Comparison of ENCODE assay signal across 8 cellular contexts in genomic region chr19:10858204-10858828, GRCh38. TPM values are rescaled to one million over a fixed set of nuclear protein-coding genes. Genes with fewer than 3 reads are reported as not detected.
A peak's percentile ranks its signal among the peaks of the same experiment; 100 is the strongest.
DNase-seq lines count a peak whose midpoint lies in the region; ATAC-seq and TF ChIP-seq lines count a peak whose summit lies in the region.

No MANE protein-coding gene starts in this region.

- no peak for DNase-seq in CD4-positive, alpha-beta T cell
- DNase-seq in HFF-Myc (ENCODE audit: extremely low read depth, low read depth) = no peak
- peak; percentile 28 for DNase-seq in activated gamma-delta T cell treated with anti-CD3 and anti-CD28 coated beads, Interleukin-2, amount 50 U/mL, for 16 hours (ENCODE audit: low read depth)
- no peak for DNase-seq in right lobe of liver
- DNase-seq in T-helper 1 cell = no peak
- DNase-seq in activated T-helper 1 cell treated with anti-CD3 and anti-CD28 coated beads, Interleukin-12 subunit alpha, Interleukin-12 subunit beta, Interleukin-2, Interleukin-4 antibody, amounts not matched to agents 30 ng/mL and 10 ng/mL and 1 ng/mL, durations not matched to agents 14 hours and 24 hours and 36 hours (ENCODE audit: low spot score) = no peak

- H3K4me3 Mint-ChIP-seq in CD4-positive, alpha-beta T cell = no peak overlapping the region
- no peak overlapping the region for H3K4me3 Mint-ChIP-seq in activated T-helper 1 cell treated with anti-CD3 and anti-CD28 coated beads, Interleukin-12 subunit alpha, Interleukin-12 subunit beta, Interleukin-2, Interleukin-4 antibody, amounts not matched to agents 30 ng/mL and 10 ng/mL and 1 ng/mL, durations not matched to agents 14 hours and 24 hours and 36 hours

- no peak for TF ChIP-seq POLR2A in right lobe of liver (IDR thresholded peaks at IDR 0.05)

- TF ChIP-seq CTCF in CD4-positive, alpha-beta T cell (IDR thresholded peaks at IDR 0.05) = peak; percentile 44
- TF ChIP-seq CTCF in HFF-Myc (IDR thresholded peaks at IDR 0.05; ENCODE audit: low read depth, low read length, missing control alignments) (peak; percentile 95), right lobe of liver (IDR thresholded peaks at IDR 0.05) (peak; percentile 17 to 53 (median 44))

- CTCF ChIA-PET in CD4-positive, alpha-beta T cell (lab: Charles Lee) = interaction anchor here (0.5 to 1.3 kb wide), 7 partner anchors 30 to 1305 kb away, joined by 3 to 4 read pairs (median 3); partner anchors contain the start of gene DNM2

- no peak overlapping the region for H3K27ac Mint-ChIP-seq in CD4-positive, alpha-beta T cell
- H3K27ac Mint-ChIP-seq in activated T-helper 1 cell treated with anti-CD3 and anti-CD28 coated beads, Interleukin-12 subunit alpha, Interleukin-12 subunit beta, Interleukin-2, Interleukin-4 antibody, amounts not matched to agents 30 ng/mL and 10 ng/mL and 1 ng/mL, durations not matched to agents 14 hours and 24 hours and 36 hours = no peak overlapping the region

- no peaks in the 10 kb centered on the region for H3K4me1 Mint-ChIP-seq in CD4-positive, alpha-beta T cell (ENCODE audit: low read depth)
- peaks cover 7% of the 10 kb centered on the region for H3K4me1 Mint-ChIP-seq in activated T-helper 1 cell treated with anti-CD3 and anti-CD28 coated beads, Interleukin-12 subunit alpha, Interleukin-12 subunit beta, Interleukin-2, Interleukin-4 antibody, amounts not matched to agents 30 ng/mL and 10 ng/mL and 1 ng/mL, durations not matched to agents 14 hours and 24 hours and 36 hours (ENCODE audit: low read depth)

- H3K9me3 Mint-ChIP-seq in CD4-positive, alpha-beta T cell = no peaks in the 10 kb centered on the region
- H3K9me3 Mint-ChIP-seq in activated T-helper 1 cell treated with anti-CD3 and anti-CD28 coated beads, Interleukin-12 subunit alpha, Interleukin-12 subunit beta, Interleukin-2, Interleukin-4 antibody, amounts not matched to agents 30 ng/mL and 10 ng/mL and 1 ng/mL, durations not matched to agents 14 hours and 24 hours and 36 hours = no peaks in the 10 kb centered on the region

- H3K27me3 ChIP-seq in CD4-positive, alpha-beta T cell (ENCODE audit: control insufficient read depth, insufficient read depth, low read length) = no peaks in the 10 kb centered on the region
- H3K27me3 ChIP-seq in right lobe of liver = no peaks in the 10 kb centered on the region

- no peaks in the 10 kb centered on the region for H3K36me3 ChIP-seq in right lobe of liver

- POLR2A ChIA-PET in CD4-positive, alpha-beta T cell (lab: Charles Lee) = no interaction called here

- H3K27me3 Mint-ChIP-seq in CD4-positive, alpha-beta T cell = no peaks in the 10 kb centered on the region
- no peaks in the 10 kb centered on the region for H3K27me3 Mint-ChIP-seq in activated T-helper 1 cell treated with anti-CD3 and anti-CD28 coated beads, Interleukin-12 subunit alpha, Interleukin-12 subunit beta, Interleukin-2, Interleukin-4 antibody, amounts not matched to agents 30 ng/mL and 10 ng/mL and 1 ng/mL, durations not matched to agents 14 hours and 24 hours and 36 hours (ENCODE audit: insufficient read depth)

- H3K4me3 ChIP-seq in HFF-Myc (replicated peaks; ENCODE audit: low read depth, low read length) = no peak overlapping the region
- no peak overlapping the region for H3K4me3 ChIP-seq in right lobe of liver

- no peaks in the 10 kb centered on the region for H3K9me3 ChIP-seq in CD4-positive, alpha-beta T cell (ENCODE audit: control insufficient read depth, low read length)
- H3K9me3 ChIP-seq in right lobe of liver = no peaks in the 10 kb centered on the region

- 77% methylated on average over 2 of the region's 4 CpGs for WGBS in right lobe of liver (ENCODE audit: insufficient coverage, low coverage, low lambda C conversion rate, missing lambda C conversion rate)

- no peak for ATAC-seq in CD4-positive, alpha-beta T cell (ENCODE audit: poor library complexity)
- peak in 1 of 4 donors; percentile 28 for ATAC-seq in right lobe of liver
- no peak for ATAC-seq in HG02610 (IDR thresholded peaks at IDR 0.05; ENCODE audit: unreplicated experiment)
- ATAC-seq in GM19467 (IDR thresholded peaks at IDR 0.05; ENCODE audit: unreplicated experiment) = no peak

- no peaks in the 10 kb centered on the region for H3K36me3 Mint-ChIP-seq in CD4-positive, alpha-beta T cell (ENCODE audit: low read depth)
- no peaks in the 10 kb centered on the region for H3K36me3 Mint-ChIP-seq in activated T-helper 1 cell treated with anti-CD3 and anti-CD28 coated beads, Interleukin-12 subunit alpha, Interleukin-12 subunit beta, Interleukin-2, Interleukin-4 antibody, amounts not matched to agents 30 ng/mL and 10 ng/mL and 1 ng/mL, durations not matched to agents 14 hours and 24 hours and 36 hours (ENCODE audit: low read depth)

- no peaks in the 10 kb centered on the region for H3K4me1 ChIP-seq in right lobe of liver

- intact Hi-C loops in CD4-positive, alpha-beta T cell (cut with DNase I, micrococcal nuclease) = no loop called here
- intact Hi-C loops in right lobe of liver (cut with DNase I) = no loop called here
- intact Hi-C loops in activated T-helper 1 cell treated with anti-CD3 and anti-CD28 coated beads, Interleukin-12 subunit alpha, Interleukin-12 subunit beta, Interleukin-2, Interleukin-4 antibody, amounts not matched to agents 30 ng/mL and 10 ng/mL and 1 ng/mL, durations not matched to agents 14 hours and 24 hours and 36 hours (cut with micrococcal nuclease) = no loop called here

- H3K27ac ChIP-seq in CD4-positive, alpha-beta T cell (ENCODE audit: low read depth, low read length) = no peak overlapping the region
- no peak overlapping the region for H3K27ac ChIP-seq in right lobe of liver

RNA-seq across cellular contexts. Expression of gene C19orf38, which starts 10.1 kb away (rescaled TPM):
- 1 to 10 TPM; 1.8 to 2.1 TPM for total RNA-seq in CD4-positive, alpha-beta T cell
- 1 to 10 TPM in 5 of 6 experiments, under 1 TPM in 1; 0.58 to 2.7 (median 1.4) TPM for total RNA-seq in right lobe of liver
- 4.0 and 5.6 TPM in 2 replicates for total RNA-seq in activated T-helper 1 cell treated with anti-CD3 and anti-CD28 coated beads, Interleukin-12 subunit alpha, Interleukin-12 subunit beta, Interleukin-2, Interleukin-4 antibody, amounts not matched to agents 30 ng/mL and 10 ng/mL and 1 ng/mL, durations not matched to agents 14 hours and 24 hours and 36 hours

RNA-seq across cellular contexts. Expression of gene CARM1, which starts 13.0 kb away (rescaled TPM):
- total RNA-seq in CD4-positive, alpha-beta T cell = 10 to 100 TPM; 17.5 to 18.0 TPM
- 10 to 100 TPM; 13.7 to 20.5 (median 17.5) TPM for total RNA-seq in right lobe of liver
- total RNA-seq in activated T-helper 1 cell treated with anti-CD3 and anti-CD28 coated beads, Interleukin-12 subunit alpha, Interleukin-12 subunit beta, Interleukin-2, Interleukin-4 antibody, amounts not matched to agents 30 ng/mL and 10 ng/mL and 1 ng/mL, durations not matched to agents 14 hours and 24 hours and 36 hours = 85.9 and 88.0 TPM in 2 replicates

RNA-seq across cellular contexts. Expression of gene TMED1, which starts 22.3 kb away (rescaled TPM):
- 1 to 10 TPM; 6.7 to 7.0 TPM for total RNA-seq in CD4-positive, alpha-beta T cell
- total RNA-seq in right lobe of liver = 10 to 100 TPM; 19.1 to 24.1 (median 21.7) TPM
- 19.8 and 21.0 TPM in 2 replicates for total RNA-seq in activated T-helper 1 cell treated with anti-CD3 and anti-CD28 coated beads, Interleukin-12 subunit alpha, Interleukin-12 subunit beta, Interleukin-2, Interleukin-4 antibody, amounts not matched to agents 30 ng/mL and 10 ng/mL and 1 ng/mL, durations not matched to agents 14 hours and 24 hours and 36 hours

Comparison
In these comparisons a context has a peak if more than half of its experiments do, and no peak if none do; other contexts are left out.
1. CTCF ChIP-seq: peak in every context shown above with its lines; median percentile 95 in HFF-Myc; 44 in CD4-positive, alpha-beta T cell; 44 in right lobe of liver.